In genomic region chr1:248825909-248826760, GRCh38 we compare ENCODE assay signal across 8 cellular contexts. TPM values are rescaled to one million over a fixed set of nuclear protein-coding genes. Genes with fewer than 3 reads are reported as not detected.
A peak's percentile ranks its signal among the peaks of the same experiment; 100 is the strongest.
DNase-seq lines count a peak whose midpoint lies in the region; ATAC-seq and TF ChIP-seq lines count a peak whose summit lies in the region.

TSS of gene SH3BP5L (minus strand) at chr1:248825915. CDS start at chr1:248824935, 980 bp downstream.

- no peaks in the 10 kb centered on the region for H3K9me3 ChIP-seq in trophoblast cell (ENCODE audit: insufficient read depth, low read depth, low read length)
- no peaks in the 10 kb centered on the region for H3K9me3 ChIP-seq in transverse colon

- H3K14ac ChIP-seq in trophoblast cell (ENCODE audit: low read length) = peak within 1 kb of the TSS; percentile 95

- H2AFZ ChIP-seq in trophoblast cell (ENCODE audit: insufficient read depth, low read length, poor library complexity) = peak within 1 kb of the TSS; percentile 85

- H3K27me3 ChIP-seq in trophoblast cell (ENCODE audit: insufficient read depth, low read length) (no peaks in the 10 kb centered on the region), transverse colon (no peaks in the 10 kb centered on the region)

- H3K4ac ChIP-seq in trophoblast cell (ENCODE audit: low read depth, low read length) = peak within 1 kb of the TSS; percentile 96

- H3K4me1 ChIP-seq in trophoblast cell (ENCODE audit: control insufficient read depth in 1 of 2, insufficient read depth in 2 of 2, low read length in 2 of 2) (peaks cover 16 to 24% of the 10 kb centered on the region in 2 experiments), transverse colon (peaks cover 38 to 48% (median 42%) of the 10 kb centered on the region in 4 donors)

- H2AK5ac ChIP-seq in trophoblast cell (ENCODE audit: low read length) = peak within 1 kb of the TSS; percentile 61

- no peak for TF ChIP-seq EP300 in transverse colon (IDR thresholded peaks at IDR 0.05; ENCODE audit: low read depth)

- H3K36me3 ChIP-seq in trophoblast cell (ENCODE audit: control insufficient read depth in 1 of 2, insufficient read depth in 2 of 2, low read length in 2 of 2) = peaks cover 10 to 21% of the 10 kb centered on the region in 2 experiments
- H3K36me3 ChIP-seq in transverse colon = no peaks in the 10 kb centered on the region

- peak within 1 kb of the TSS; percentile 80 for H3K4me2 ChIP-seq in trophoblast cell (ENCODE audit: low read length)

- intact Hi-C loops in Right ventricle myocardium superior (cut with DNase I) (no loop called here), transverse colon (cut with DNase I; ENCODE audit: low total_unique reads) (no loop called here)

- H3K23ac ChIP-seq in trophoblast cell (ENCODE audit: low read length) = no peak within 1 kb of the TSS

- peak within 1 kb of the TSS; percentile 99 for H3K9ac ChIP-seq in trophoblast cell (ENCODE audit: low read length)

- TF ChIP-seq CTCF in GM12874 (IDR thresholded peaks at IDR 0.05; ENCODE audit: insufficient read depth, low read depth, low read length) (peak; percentile 75), transverse colon (IDR thresholded peaks at IDR 0.05) (peak; percentile 51 to 81 (median 66))

- TF ChIP-seq POLR2A in transverse colon (IDR thresholded peaks at IDR 0.05) = peak; percentile 81

- H3K79me1 ChIP-seq in trophoblast cell (ENCODE audit: low read length) = peaks cover 10% of the 10 kb centered on the region

- DNase-seq in NCI-H1417 (lab: John Stamatoyannopoulos, UW) (peak; percentile 78 to 98 (median 97)), SW 1271 (lab: John Stamatoyannopoulos, UW) (peak; percentile 96 to 99), Right ventricle myocardium superior (peak; percentile 95), trophoblast cell (peak; percentile 90 to 94), transverse colon (peak; percentile 93)
- peak; percentile 82 for DNase-seq in activated naive CD8-positive, alpha-beta T cell treated with anti-CD3 and anti-CD28 coated beads, Interleukin-2, amount 50 U/mL, for 16 hours (ENCODE audit: low read depth, low spot score)

- H3K79me2 ChIP-seq in trophoblast cell (ENCODE audit: control insufficient read depth, insufficient read depth, low read length, poor library complexity) = peaks cover 9% of the 10 kb centered on the region

- H2BK12ac ChIP-seq in trophoblast cell (ENCODE audit: low read length) = no peak within 1 kb of the TSS

- H2BK5ac ChIP-seq in trophoblast cell (ENCODE audit: low read depth, low read length, poor library complexity) = peak within 1 kb of the TSS; percentile 80

- H4K91ac ChIP-seq in trophoblast cell (ENCODE audit: low read depth, low read length) = peak within 1 kb of the TSS; percentile 85

- peak within 1 kb of the TSS; percentile 84 for H4K12ac ChIP-seq in trophoblast cell (ENCODE audit: low read depth, low read length)

- peak within 1 kb of the TSS; percentile 98 for H4K8ac ChIP-seq in trophoblast cell (ENCODE audit: low read depth, low read length)

- WGBS in trophoblast cell (ENCODE audit: extremely low coverage, insufficient coverage, insufficient read length) = no CpG with 5 or more reads among the region's 56 CpGs
- 1% methylated on average over 20 to 56 of the region's 56 CpGs for WGBS in transverse colon (ENCODE audit: low coverage in 1 of 2), 2 donors

- ATAC-seq in HG02763 (IDR thresholded peaks at IDR 0.05; ENCODE audit: unreplicated experiment) (peak; percentile 90), Right ventricle myocardium superior (ENCODE audit: poor library complexity) (peak; percentile 96)

- in situ Hi-C loops in transverse colon (cut with MboI; ENCODE audit: low pct_ligation_motif_present in 1 of 4, low pct_unique_long_range_greater_than_20kb in 1 of 4, low sequenced_read_pairs in 3 of 4) = no loop called here

- H3K4me3 ChIP-seq in trophoblast cell (ENCODE audit: low read depth, low read length) (peak within 1 kb of the TSS; percentile 96), transverse colon (peak within 1 kb of the TSS; percentile 67 to 96 (median 78))

- H3K27ac ChIP-seq in trophoblast cell (ENCODE audit: low read depth, low read length) (peak within 1 kb of the TSS; percentile 65), transverse colon (peak within 1 kb of the TSS; percentile 91 to 99 (median 95))

- H3K18ac ChIP-seq in trophoblast cell (ENCODE audit: low read length) = peak within 1 kb of the TSS; percentile 96

- peak within 1 kb of the TSS; percentile 73 for H2BK120ac ChIP-seq in trophoblast cell (ENCODE audit: insufficient read depth, low read length, poor library complexity)

RNA-seq across cellular contexts. Expression of gene SH3BP5L, which starts in this region (rescaled TPM):
- 19.8 TPM for total RNA-seq in Right ventricle myocardium superior
- 21.2 and 22.7 TPM in 2 replicates for polyA plus RNA-seq in trophoblast cell (2013)
- total RNA-seq in transverse colon = 10 to 100 TPM; 28.1 to 36.2 (median 31.4) TPM

Comparison
In these comparisons a context has a peak if more than half of its experiments do, and no peak if none do; other contexts are left out.
1. Peak in every context shown above with its lines: DNase-seq, ATAC-seq, H3K4me3 ChIP-seq and H3K27ac ChIP-seq.